ENCODE assay signal across 8 cellular contexts in the genomic region with DNA sequence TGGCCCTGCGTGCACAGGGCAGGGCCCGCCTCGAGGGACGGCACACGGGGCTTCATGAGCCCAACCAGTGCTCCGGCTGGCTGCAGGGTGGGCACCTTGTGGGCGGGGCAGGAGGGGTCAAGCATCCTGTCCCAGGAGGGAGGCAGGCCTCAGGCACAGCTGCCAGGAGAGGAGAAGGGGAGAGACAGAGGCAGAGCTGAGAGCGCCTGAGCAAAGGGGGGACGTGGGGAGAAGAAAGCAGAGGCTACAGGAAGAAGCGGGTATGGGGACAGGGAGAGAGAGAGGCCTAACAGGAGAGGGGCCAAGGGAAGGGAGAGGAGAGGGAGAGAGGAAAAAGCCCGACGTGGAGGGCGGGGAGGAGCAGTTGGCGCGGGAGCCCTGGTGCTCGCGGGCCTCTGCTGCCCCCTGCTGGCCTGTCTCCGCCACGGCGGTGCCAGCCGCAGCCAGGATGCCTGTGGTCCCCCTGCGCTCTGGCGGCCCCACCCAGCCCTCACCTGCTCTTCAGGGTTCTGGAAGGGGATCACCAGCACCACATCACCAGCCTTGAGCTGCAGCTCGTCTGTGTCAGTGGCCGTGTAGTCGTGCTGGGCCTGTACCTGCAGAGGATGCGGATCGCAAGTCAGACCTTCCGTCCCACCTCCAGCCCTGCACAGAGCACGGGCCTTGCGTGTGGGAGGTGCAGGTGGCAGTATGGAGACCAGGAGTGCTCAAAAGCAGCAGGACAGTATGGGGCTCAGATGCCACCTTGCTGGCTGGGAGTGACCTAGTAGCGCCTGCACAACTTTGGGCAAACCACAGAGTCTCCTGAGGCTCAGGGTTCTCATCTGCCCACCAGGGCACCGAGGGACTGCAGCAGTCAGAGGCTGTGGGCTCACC. TPM values are rescaled to one million over a fixed set of nuclear protein-coding genes. Genes with fewer than 3 reads are reported as not detected.
DNase-seq lines count a peak whose midpoint lies in the region; ATAC-seq and TF ChIP-seq lines count a peak whose summit lies in the region.

No MANE protein-coding gene starts in this region.

- no peaks in the 10 kb centered on the region for H3K9me3 ChIP-seq in lung (ENCODE audit: control insufficient read depth in 2 of 2, insufficient read depth in 1 of 2, low read length in 1 of 2)

- H3K4me3 ChIP-seq in coronary artery (no peak overlapping the region), lung (no peak overlapping the region)

- 42% methylated on average over 31 to 33 of the region's 33 CpGs for WGBS in lung, 2 donors

- DNase-seq in NCI-H1417 (lab: John Stamatoyannopoulos, UW) (peak; percentile 25 to 31 (median 26)), NCI-H1417 treated with DMSO at 0.1 percent for 48 hours (lab: John Stamatoyannopoulos, UW) (no peak), NCI-H2227 (lab: John Stamatoyannopoulos, UW; ENCODE audit: unreplicated experiment) (peak; percentile 81), coronary artery (ENCODE audit: low spot score) (peak; percentile 73), lung (ENCODE audit: low spot score) (no peak)
- DNase-seq in activated CD4-positive, alpha-beta T cell treated with anti-CD3 and anti-CD28 coated beads, Interleukin-2, amount 50 U/mL, for 4 hours: peak; percentile 42 to 45
- peak; percentile 59 to 66 for DNase-seq in stimulated activated CD8-positive, alpha-beta memory T cell treated with anti-CD3 and anti-CD28 coated beads, Interleukin-2, amount 100 ng/mL, for 48 hours (ENCODE audit: low read depth in 2 of 2)

- peaks cover 0 to 4% of the 10 kb centered on the region in 2 donors for H3K4me1 ChIP-seq in lung (ENCODE audit: control insufficient read depth in 2 of 2, insufficient read depth in 2 of 2, low read length in 2 of 2)

- peaks cover 0 to 16% of the 10 kb centered on the region in 2 donors for H3K36me3 ChIP-seq in lung (ENCODE audit: control insufficient read depth in 2 of 2, insufficient read depth in 2 of 2, low read length in 2 of 2)

- TF ChIP-seq CTCF in coronary artery (IDR thresholded peaks at IDR 0.05) (peak; percentile 93), lung (IDR thresholded peaks at IDR 0.05; ENCODE audit: control extremely low read depth, extremely low read depth) (peak; percentile 72)

- ATAC-seq in HG02870 (IDR thresholded peaks at IDR 0.05; ENCODE audit: unreplicated experiment): peak; percentile 68
- ATAC-seq in lung (ENCODE audit: insufficient read depth, low FRiP score): peak; percentile 63

- no peaks in the 10 kb centered on the region for H3K27me3 ChIP-seq in lung (ENCODE audit: control insufficient read depth, insufficient read depth)

- H3K27ac ChIP-seq in coronary artery (no peak overlapping the region), lung (ENCODE audit: low read depth in 1 of 2, low read length in 1 of 2) (no peak overlapping the region)

RNA-seq across cellular contexts. Expression of gene BIN1, which starts 56.8 kb away (rescaled TPM):
- total RNA-seq in lung: 10 to 100 TPM; 36.1 to 41.7 TPM
- 10 to 100 TPM; 28.8 to 36.2 TPM for polyA plus RNA-seq in lung

Comparison
In these comparisons a context has a peak if more than half of its experiments do, and no peak if none do; other contexts are left out.
1. DNase-seq: peak in NCI-H1417 (3 of 3), NCI-H2227 (single experiment), activated CD4-positive, alpha-beta T cell treated with anti-CD3 and anti-CD28 coated beads, Interleukin-2, amount 50 U/mL, for 4 hours (2 of 2), coronary artery (single experiment) and stimulated activated CD8-positive, alpha-beta memory T cell treated with anti-CD3 and anti-CD28 coated beads, Interleukin-2, amount 100 ng/mL, for 48 hours (2 of 2); none in NCI-H1417 treated with DMSO at 0.1 percent for 48 hours (single experiment) and lung (single experiment).